9 cellular contexts compared by ENCODE assay signal in the genomic region with DNA sequence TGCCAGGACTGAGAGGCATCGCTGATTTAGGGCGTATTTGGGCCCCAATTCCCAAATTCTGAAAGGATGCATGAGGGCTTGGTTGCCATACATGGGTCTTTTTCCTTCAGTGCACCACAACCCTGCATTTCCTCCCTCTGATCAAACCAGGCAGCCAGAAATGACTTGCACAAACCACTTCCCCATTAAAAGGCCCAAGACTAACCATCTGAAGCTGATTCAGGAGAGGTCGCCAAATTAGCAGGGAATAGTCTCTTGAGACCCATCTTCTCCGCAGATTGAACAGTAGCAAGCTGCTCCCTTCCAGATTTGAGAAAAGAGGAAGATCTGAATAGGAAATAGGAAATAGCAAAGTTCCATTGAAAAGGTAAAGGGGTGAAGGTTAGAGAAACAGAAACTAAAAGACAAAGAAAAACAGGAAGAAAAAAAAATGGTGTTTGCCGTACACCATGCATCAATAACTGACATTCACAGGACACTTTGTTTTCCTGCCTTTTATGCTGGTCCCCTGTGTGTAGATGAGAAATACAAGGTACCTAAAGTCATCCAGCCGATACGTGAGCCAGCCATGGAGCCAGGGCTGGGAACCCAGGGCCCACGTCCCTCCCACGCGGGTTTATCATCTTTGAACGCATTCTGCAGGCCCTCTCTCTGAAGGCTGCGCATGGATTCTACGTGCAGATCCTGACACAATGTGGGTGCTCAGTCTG.
A peak's percentile ranks its signal among the peaks of the same experiment; 100 is the strongest.
DNase-seq lines count a peak whose midpoint lies in the region; ATAC-seq lines count a peak whose summit lies in the region.
"Had no signal": no experiment of that assay in that cellular context is flagged by ENCODE, and none has a peak within 500 bp of the region (broad histone marks: within the 10 kb centered on the region; RNA-seq: fewer than 3 reads in every experiment).

No MANE protein-coding gene starts in this region.

- H3K4me3 Mint-ChIP-seq in activated CD4-positive, alpha-beta T cell treated with anti-CD3 and anti-CD28 coated beads, Interleukin-2, amount 10 ng/mL, durations not matched to agents 24 days and 14 days: peak overlapping the region; percentile 67
- peak overlapping the region; percentile 79 for H3K4me3 Mint-ChIP-seq in T-helper 1 cell treated with Interleukin-12 subunit alpha and Interleukin-12 subunit beta and Interleukin-4 antibody, amounts not matched to agents 30 μg/mL and 1 μg/mL, for 36 hours
- peak overlapping the region; percentile 80 to 98 (median 88) for H3K4me3 Mint-ChIP-seq in naive B cell

- peak; percentile 74 for DNase-seq in activated CD4-positive, alpha-beta T cell treated with anti-CD3 and anti-CD28 coated beads, Interleukin-2, amount 10 ng/mL, durations not matched to agents 24 days and 14 days
- DNase-seq in activated CD4-positive, alpha-beta T cell treated with anti-CD3 and anti-CD28 coated beads for 1 hour: no peak
- peak; percentile 37 for DNase-seq in naive B cell
- no peak for DNase-seq in activated gamma-delta T cell (lab: John Stamatoyannopoulos, UW)
- DNase-seq in NCI-H187 (lab: John Stamatoyannopoulos, UW): no peak

- no peaks in the 10 kb centered on the region for H3K9me3 Mint-ChIP-seq in activated CD4-positive, alpha-beta T cell treated with anti-CD3 and anti-CD28 coated beads, Interleukin-2, amount 10 ng/mL, durations not matched to agents 24 days and 14 days
- no peaks in the 10 kb centered on the region for H3K9me3 Mint-ChIP-seq in T-helper 1 cell treated with Interleukin-12 subunit alpha and Interleukin-12 subunit beta and Interleukin-4 antibody, amounts not matched to agents 30 μg/mL and 1 μg/mL, for 36 hours
- no peaks in the 10 kb centered on the region for H3K9me3 Mint-ChIP-seq in naive B cell

- peaks cover 3% of the 10 kb centered on the region for H3K27me3 Mint-ChIP-seq in activated CD4-positive, alpha-beta T cell treated with anti-CD3 and anti-CD28 coated beads, Interleukin-2, amount 10 ng/mL, durations not matched to agents 24 days and 14 days
- peaks cover 6% of the 10 kb centered on the region for H3K27me3 Mint-ChIP-seq in T-helper 1 cell treated with Interleukin-12 subunit alpha and Interleukin-12 subunit beta and Interleukin-4 antibody, amounts not matched to agents 30 μg/mL and 1 μg/mL, for 36 hours (ENCODE audit: low read depth)
- H3K27me3 Mint-ChIP-seq in naive B cell: peaks cover 0 to 3% (median under 1%) of the 10 kb centered on the region in 3 donors

- ATAC-seq in HG03025 (IDR thresholded peaks at IDR 0.05; ENCODE audit: low FRiP score, unreplicated experiment): peak; percentile 62
- ATAC-seq in naive B cell (ENCODE audit: low read depth in 2 of 2): peak; percentile 91
- ATAC-seq in activated CD4-positive, CD25-positive, alpha-beta regulatory T cell treated with anti-CD3 and anti-CD28 coated beads, Interleukin-2, amount 50 U/mL, for 24 hours: no peak
- ATAC-seq: A549 had no signal

- no peaks in the 10 kb centered on the region for H3K36me3 Mint-ChIP-seq in activated CD4-positive, alpha-beta T cell treated with anti-CD3 and anti-CD28 coated beads, Interleukin-2, amount 10 ng/mL, durations not matched to agents 24 days and 14 days (ENCODE audit: low read depth)
- peaks cover 6% of the 10 kb centered on the region for H3K36me3 Mint-ChIP-seq in T-helper 1 cell treated with Interleukin-12 subunit alpha and Interleukin-12 subunit beta and Interleukin-4 antibody, amounts not matched to agents 30 μg/mL and 1 μg/mL, for 36 hours (ENCODE audit: low read depth)
- peaks cover 0 to 2% of the 10 kb centered on the region in 2 donors for H3K36me3 Mint-ChIP-seq in naive B cell

- peaks cover 8% of the 10 kb centered on the region for H3K4me1 Mint-ChIP-seq in activated CD4-positive, alpha-beta T cell treated with anti-CD3 and anti-CD28 coated beads, Interleukin-2, amount 10 ng/mL, durations not matched to agents 24 days and 14 days
- H3K4me1 Mint-ChIP-seq in T-helper 1 cell treated with Interleukin-12 subunit alpha and Interleukin-12 subunit beta and Interleukin-4 antibody, amounts not matched to agents 30 μg/mL and 1 μg/mL, for 36 hours (ENCODE audit: low read depth): peaks cover 15% of the 10 kb centered on the region
- H3K4me1 Mint-ChIP-seq in naive B cell: peaks cover 9 to 10% (median 10%) of the 10 kb centered on the region in 3 donors

- peak overlapping the region; percentile 62 for H3K27ac Mint-ChIP-seq in activated CD4-positive, alpha-beta T cell treated with anti-CD3 and anti-CD28 coated beads, Interleukin-2, amount 10 ng/mL, durations not matched to agents 24 days and 14 days
- peak overlapping the region; percentile 87 for H3K27ac Mint-ChIP-seq in T-helper 1 cell treated with Interleukin-12 subunit alpha and Interleukin-12 subunit beta and Interleukin-4 antibody, amounts not matched to agents 30 μg/mL and 1 μg/mL, for 36 hours
- H3K27ac Mint-ChIP-seq in naive B cell: peak overlapping the region; percentile 86 to 97 (median 94)

- intact Hi-C loops in activated CD4-positive, alpha-beta T cell treated with anti-CD3 and anti-CD28 coated beads, Interleukin-2, amount 10 ng/mL, durations not matched to agents 24 days and 14 days (cut with micrococcal nuclease): no loop called here

Comparison
In these comparisons a context has a peak if more than half of its experiments do, and no peak if none do; other contexts are left out.
1. DNase-seq: peak in activated CD4-positive, alpha-beta T cell treated with anti-CD3 and anti-CD28 coated beads, Interleukin-2, amount 10 ng/mL, durations not matched to agents 24 days and 14 days (single experiment) and naive B cell (single experiment); none in activated CD4-positive, alpha-beta T cell treated with anti-CD3 and anti-CD28 coated beads for 1 hour (single experiment), activated gamma-delta T cell (single experiment) and NCI-H187 (0 of 2).
2. ATAC-seq: peak in HG03025 (single experiment) and naive B cell (2 of 2); none in activated CD4-positive, CD25-positive, alpha-beta regulatory T cell treated with anti-CD3 and anti-CD28 coated beads, Interleukin-2, amount 50 U/mL, for 24 hours (0 of 2).
3. Peak in every context shown above with its lines, with median percentiles within 50 percentile points of each other: H3K27ac Mint-ChIP-seq and H3K4me3 Mint-ChIP-seq.